Comparison of ENCODE assay signal across 1 cellular context in the genomic region with DNA sequence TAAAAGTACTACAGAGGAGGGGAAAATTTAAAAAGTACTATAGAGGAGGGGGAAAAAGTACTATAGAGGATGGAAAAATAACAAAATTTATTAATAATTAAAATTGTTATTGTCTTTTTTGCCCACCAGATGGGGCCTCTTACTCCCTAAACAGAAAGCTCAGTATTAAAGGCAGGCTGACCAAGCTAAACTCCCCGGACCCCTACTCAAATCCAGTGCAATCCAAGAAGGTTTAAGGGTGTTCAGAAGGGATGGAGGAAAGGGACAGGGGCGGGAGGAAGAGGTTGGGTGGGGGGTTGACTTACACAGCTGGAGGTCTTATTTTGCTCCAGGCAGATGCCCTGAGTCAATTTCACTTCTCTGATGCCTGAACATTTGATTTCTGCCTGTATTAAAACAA.
TF ChIP-seq lines count a peak whose summit lies in the region.

No MANE protein-coding gene starts in this region.

TF ChIP-seq in Ishikawa, 13 proteins besides CTCF, POLR2A, EP300 and RAD21 (continued from another document):
- TF ChIP-seq, protein P1, sequence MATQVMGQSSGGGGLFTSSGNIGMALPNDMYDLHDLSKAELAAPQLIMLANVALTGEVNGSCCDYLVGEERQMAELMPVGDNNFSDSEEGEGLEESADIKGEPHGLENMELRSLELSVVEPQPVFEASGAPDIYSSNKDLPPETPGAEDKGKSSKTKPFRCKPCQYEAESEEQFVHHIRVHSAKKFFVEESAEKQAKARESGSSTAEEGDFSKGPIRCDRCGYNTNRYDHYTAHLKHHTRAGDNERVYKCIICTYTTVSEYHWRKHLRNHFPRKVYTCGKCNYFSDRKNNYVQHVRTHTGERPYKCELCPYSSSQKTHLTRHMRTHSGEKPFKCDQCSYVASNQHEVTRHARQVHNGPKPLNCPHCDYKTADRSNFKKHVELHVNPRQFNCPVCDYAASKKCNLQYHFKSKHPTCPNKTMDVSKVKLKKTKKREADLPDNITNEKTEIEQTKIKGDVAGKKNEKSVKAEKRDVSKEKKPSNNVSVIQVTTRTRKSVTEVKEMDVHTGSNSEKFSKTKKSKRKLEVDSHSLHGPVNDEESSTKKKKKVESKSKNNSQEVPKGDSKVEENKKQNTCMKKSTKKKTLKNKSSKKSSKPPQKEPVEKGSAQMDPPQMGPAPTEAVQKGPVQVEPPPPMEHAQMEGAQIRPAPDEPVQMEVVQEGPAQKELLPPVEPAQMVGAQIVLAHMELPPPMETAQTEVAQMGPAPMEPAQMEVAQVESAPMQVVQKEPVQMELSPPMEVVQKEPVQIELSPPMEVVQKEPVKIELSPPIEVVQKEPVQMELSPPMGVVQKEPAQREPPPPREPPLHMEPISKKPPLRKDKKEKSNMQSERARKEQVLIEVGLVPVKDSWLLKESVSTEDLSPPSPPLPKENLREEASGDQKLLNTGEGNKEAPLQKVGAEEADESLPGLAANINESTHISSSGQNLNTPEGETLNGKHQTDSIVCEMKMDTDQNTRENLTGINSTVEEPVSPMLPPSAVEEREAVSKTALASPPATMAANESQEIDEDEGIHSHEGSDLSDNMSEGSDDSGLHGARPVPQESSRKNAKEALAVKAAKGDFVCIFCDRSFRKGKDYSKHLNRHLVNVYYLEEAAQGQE (IDR thresholded peaks at IDR 0.05; ENCODE audit: low read depth), result no peak
- TF ChIP-seq TEAD4 (IDR thresholded peaks at IDR 0.05) (no peak), CREB1 (IDR thresholded peaks at IDR 0.05; ENCODE audit: low read depth) (no peak), FOXM1 (IDR thresholded peaks at IDR 0.05; ENCODE audit: borderline replicate concordance, low read depth) (no peak), NFIC (IDR thresholded peaks at IDR 0.05) (no peak)
- TF ChIP-seq, protein P2, sequence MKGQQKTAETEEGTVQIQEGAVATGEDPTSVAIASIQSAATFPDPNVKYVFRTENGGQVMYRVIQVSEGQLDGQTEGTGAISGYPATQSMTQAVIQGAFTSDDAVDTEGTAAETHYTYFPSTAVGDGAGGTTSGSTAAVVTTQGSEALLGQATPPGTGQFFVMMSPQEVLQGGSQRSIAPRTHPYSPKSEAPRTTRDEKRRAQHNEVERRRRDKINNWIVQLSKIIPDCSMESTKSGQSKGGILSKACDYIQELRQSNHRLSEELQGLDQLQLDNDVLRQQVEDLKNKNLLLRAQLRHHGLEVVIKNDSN (IDR thresholded peaks at IDR 0.05), result no peak
